Comparison of ENCODE assay signal across 21 cellular contexts in genomic region chr2:120919216-120919615, GRCh38.
DNase-seq lines count a peak whose midpoint lies in the region; ATAC-seq, FAIRE-seq and TF ChIP-seq lines count a peak whose summit lies in the region.
"Had no signal": no experiment of that assay in that cellular context is flagged by ENCODE, and none has a peak within 500 bp of the region (broad histone marks: within the 10 kb centered on the region; RNA-seq: fewer than 3 reads in every experiment).

No MANE protein-coding gene starts in this region.

- H3K27ac Mint-ChIP-seq in astrocyte (ENCODE audit: unreplicated experiment) (peak overlapping the region; percentile 75), nephron (peak overlapping the region in 2 of 3 experiments; percentile 16 to 26)
- H3K27ac Mint-ChIP-seq in naive thymus-derived CD8-positive, alpha-beta T cell: no peak overlapping the region
- H3K27ac Mint-ChIP-seq in stimulated activated naive B cell treated with anti-CD40 and anti-IgM and Interleukin-4, amounts not matched to agents 10 μg/mL and 1 μg/mL and 100 μg/mL, for 72 hours: no peak overlapping the region
- H3K27ac Mint-ChIP-seq: CD4-positive, alpha-beta memory T cell; H9 had no signal

- H3K9me3 ChIP-seq in astrocyte (ENCODE audit: insufficient read depth, low read depth, low read length): no peaks in the 10 kb centered on the region
- H3K9me3 ChIP-seq in psoas muscle: no peaks in the 10 kb centered on the region
- no peaks in the 10 kb centered on the region for H3K9me3 ChIP-seq in vagina
- no peaks in the 10 kb centered on the region for H3K9me3 ChIP-seq in testis
- H3K9me3 ChIP-seq: A549, BE2C had no signal

- no peaks in the 10 kb centered on the region for H4K20me1 ChIP-seq in astrocyte (ENCODE audit: insufficient read depth, low read length)

- H3K79me2 ChIP-seq in astrocyte (ENCODE audit: insufficient read depth, low read length): peaks cover 84% of the 10 kb centered on the region

- H2AFZ ChIP-seq in astrocyte (ENCODE audit: low read depth, low read length): no peak overlapping the region

- H3K36me3 ChIP-seq in astrocyte (ENCODE audit: insufficient read depth, low read length) (peaks cover 5% of the 10 kb centered on the region), psoas muscle (ENCODE audit: insufficient read depth in 1 of 2, low read depth in 1 of 2) (no peaks in the 10 kb centered on the region), vagina (no peaks in the 10 kb centered on the region), testis (ENCODE audit: low read depth, missing control alignments) (no peaks in the 10 kb centered on the region)
- H3K36me3 ChIP-seq: BE2C had no signal

- TF ChIP-seq POLR2A in vagina (IDR thresholded peaks at IDR 0.05) (no peak), testis (IDR thresholded peaks at IDR 0.05) (no peak)

- ATAC-seq in psoas muscle: no peak
- no peak for ATAC-seq in naive thymus-derived CD8-positive, alpha-beta T cell
- ATAC-seq in stimulated activated naive B cell treated with anti-CD40 and anti-IgM and Interleukin-4, amounts not matched to agents 10 μg/mL and 1 μg/mL and 100 μg/mL, for 72 hours (replicated peaks): no peak
- ATAC-seq: A549 had no signal

- no peak overlapping the region for H3K4me3 Mint-ChIP-seq in astrocyte (ENCODE audit: unreplicated experiment)
- no peak overlapping the region for H3K4me3 Mint-ChIP-seq in nephron
- no peak overlapping the region for H3K4me3 Mint-ChIP-seq in naive thymus-derived CD8-positive, alpha-beta T cell
- no peak overlapping the region for H3K4me3 Mint-ChIP-seq in stimulated activated naive B cell treated with anti-CD40 and anti-IgM and Interleukin-4, amounts not matched to agents 10 μg/mL and 1 μg/mL and 100 μg/mL, for 72 hours
- H3K4me3 Mint-ChIP-seq: CD4-positive, alpha-beta memory T cell; H9 had no signal

- H3K27me3 ChIP-seq in astrocyte (ENCODE audit: insufficient read depth, low read length): no peaks in the 10 kb centered on the region
- H3K27me3 ChIP-seq in psoas muscle (ENCODE audit: insufficient read depth in 3 of 3, low read length in 2 of 3): no peaks in the 10 kb centered on the region
- H3K27me3 ChIP-seq in vagina: no peaks in the 10 kb centered on the region
- no peaks in the 10 kb centered on the region for H3K27me3 ChIP-seq in testis
- H3K27me3 ChIP-seq: BE2C had no signal

- H3K4me2 ChIP-seq in astrocyte (ENCODE audit: low read length): no peak overlapping the region
- H3K4me2 ChIP-seq: A549 had no signal

- 96 to 97% (median 96%) methylated on average over 8 of the region's 8 CpGs for WGBS in psoas muscle, 3 donors
- 94 to 100% methylated on average over 5 to 8 of the region's 8 CpGs for WGBS in testis, 2 donors

- FAIRE-seq in astrocyte (lab: Jason Lieb, UNC): no peak
- FAIRE-seq: A549, D721Med, GM12892, GM19239 had no signal

- H3K9ac ChIP-seq in astrocyte (ENCODE audit: low read length): no peak overlapping the region

- H3K27ac ChIP-seq in astrocyte (ENCODE audit: low read depth, low read length): peak overlapping the region; percentile 93
- H3K27ac ChIP-seq in psoas muscle: peak overlapping the region; percentile 77
- peak overlapping the region; percentile 65 for H3K27ac ChIP-seq in vagina
- no peak overlapping the region for H3K27ac ChIP-seq in testis
- H3K27ac ChIP-seq: C4-2B had no signal

- TF ChIP-seq CTCF in astrocyte (IDR thresholded peaks at IDR 0.05; ENCODE audit: insufficient read depth, low read depth, low read length): no peak
- TF ChIP-seq CTCF in nephron (IDR thresholded peaks at IDR 0.05; ENCODE audit: unreplicated experiment in 3 of 3): no peak
- TF ChIP-seq CTCF in psoas muscle (IDR thresholded peaks at IDR 0.05): no peak
- TF ChIP-seq CTCF in vagina (IDR thresholded peaks at IDR 0.05): no peak
- TF ChIP-seq CTCF in testis (IDR thresholded peaks at IDR 0.05): no peak

- intact Hi-C loops in psoas muscle (cut with DNase I): no loop called here
- intact Hi-C loops in vagina (cut with DNase I): no loop called here
- intact Hi-C loops in testis (cut with DNase I; ENCODE audit: low total_unique reads): no loop called here

- POLR2A ChIA-PET in naive thymus-derived CD8-positive, alpha-beta T cell (lab: Charles Lee): no interaction called here

- H3K36me3 Mint-ChIP-seq in astrocyte (ENCODE audit: low read depth, unreplicated experiment) (peaks cover 14% of the 10 kb centered on the region), nephron (ENCODE audit: low read depth) (peaks cover 7% of the 10 kb centered on the region)
- no peaks in the 10 kb centered on the region for H3K36me3 Mint-ChIP-seq in naive thymus-derived CD8-positive, alpha-beta T cell
- H3K36me3 Mint-ChIP-seq in stimulated activated naive B cell treated with anti-CD40 and anti-IgM and Interleukin-4, amounts not matched to agents 10 μg/mL and 1 μg/mL and 100 μg/mL, for 72 hours: no peaks in the 10 kb centered on the region
- H3K36me3 Mint-ChIP-seq: CD4-positive, alpha-beta memory T cell had no signal

- DNase-seq in astrocyte (ENCODE audit: low read depth) (no peak), psoas muscle (peak in 1 of 2 donors; percentile 48), vagina (ENCODE audit: extremely low spot score in 2 of 2) (no peak), DMS79 (lab: John Stamatoyannopoulos, UW) (no peak), testis (no peak)
- no peak for DNase-seq in naive thymus-derived CD8-positive, alpha-beta T cell
- DNase-seq in stimulated activated naive B cell treated with anti-CD40 and anti-IgM and Interleukin-4, amounts not matched to agents 10 μg/mL and 1 μg/mL and 100 μg/mL, for 72 hours: no peak
- DNase-seq: BE2C; CD4-positive, alpha-beta memory T cell; COR-L47; DMS153; DND-41; GDM1; GOT3; H9 had no signal

- H3K4me3 ChIP-seq in astrocyte (ENCODE audit: insufficient read depth, low read depth, low read length): no peak overlapping the region
- H3K4me3 ChIP-seq in psoas muscle: no peak overlapping the region
- no peak overlapping the region for H3K4me3 ChIP-seq in vagina
- H3K4me3 ChIP-seq in testis: no peak overlapping the region
- H3K4me3 ChIP-seq: A549 had no signal

- H3K9me3 Mint-ChIP-seq in astrocyte (ENCODE audit: unreplicated experiment): no peaks in the 10 kb centered on the region
- no peaks in the 10 kb centered on the region for H3K9me3 Mint-ChIP-seq in nephron
- H3K9me3 Mint-ChIP-seq in naive thymus-derived CD8-positive, alpha-beta T cell: no peaks in the 10 kb centered on the region
- H3K9me3 Mint-ChIP-seq in stimulated activated naive B cell treated with anti-CD40 and anti-IgM and Interleukin-4, amounts not matched to agents 10 μg/mL and 1 μg/mL and 100 μg/mL, for 72 hours: no peaks in the 10 kb centered on the region
- H3K9me3 Mint-ChIP-seq: CD4-positive, alpha-beta memory T cell; H9 had no signal

- H3K27me3 Mint-ChIP-seq in astrocyte (ENCODE audit: low read depth, unreplicated experiment) (no peaks in the 10 kb centered on the region), nephron (ENCODE audit: low read depth) (peaks cover 13% of the 10 kb centered on the region)
- peaks cover 0 to 4% (median 0%) of the 10 kb centered on the region in 5 donors for H3K27me3 Mint-ChIP-seq in naive thymus-derived CD8-positive, alpha-beta T cell
- H3K27me3 Mint-ChIP-seq in stimulated activated naive B cell treated with anti-CD40 and anti-IgM and Interleukin-4, amounts not matched to agents 10 μg/mL and 1 μg/mL and 100 μg/mL, for 72 hours: no peaks in the 10 kb centered on the region

- H3K4me1 Mint-ChIP-seq in astrocyte (ENCODE audit: low read depth, unreplicated experiment) (peaks cover 61% of the 10 kb centered on the region), nephron (peaks cover 69% of the 10 kb centered on the region)
- H3K4me1 Mint-ChIP-seq in naive thymus-derived CD8-positive, alpha-beta T cell: no peaks in the 10 kb centered on the region
- H3K4me1 Mint-ChIP-seq in stimulated activated naive B cell treated with anti-CD40 and anti-IgM and Interleukin-4, amounts not matched to agents 10 μg/mL and 1 μg/mL and 100 μg/mL, for 72 hours: no peaks in the 10 kb centered on the region
- H3K4me1 Mint-ChIP-seq: CD4-positive, alpha-beta memory T cell had no signal

- H3K4me1 ChIP-seq in astrocyte (ENCODE audit: insufficient read depth, low read length) (peaks cover 42% of the 10 kb centered on the region), psoas muscle (peaks cover 41% of the 10 kb centered on the region), vagina (peaks cover 36% of the 10 kb centered on the region), testis (peaks cover 44% of the 10 kb centered on the region)

Comparison
In these comparisons a context has a peak if more than half of its experiments do, and no peak if none do; other contexts are left out.
1. H3K27ac ChIP-seq: peak in astrocyte (single experiment), psoas muscle (single experiment) and vagina (single experiment); none in testis (0 of 2).
2. H3K27ac Mint-ChIP-seq: peak in astrocyte (single experiment) and nephron (2 of 3); none in naive thymus-derived CD8-positive, alpha-beta T cell (0 of 10) and stimulated activated naive B cell treated with anti-CD40 and anti-IgM and Interleukin-4, amounts not matched to agents 10 μg/mL and 1 μg/mL and 100 μg/mL, for 72 hours (single experiment).